Comparison of ENCODE assay signal across 22 cellular contexts in genomic region chr5:67896312-67896985, GRCh38.
DNase-seq lines count a peak whose midpoint lies in the region; ATAC-seq and TF ChIP-seq lines count a peak whose summit lies in the region.
"Had no signal": no experiment of that assay in that cellular context is flagged by ENCODE, and none has a peak within 500 bp of the region (broad histone marks: within the 10 kb centered on the region; RNA-seq: fewer than 3 reads in every experiment).

No MANE protein-coding gene starts in this region.

- H3K27me3 ChIP-seq in HL-60 (ENCODE audit: insufficient read depth, poor library complexity, severe bottlenecking) = no peaks in the 10 kb centered on the region
- no peaks in the 10 kb centered on the region for H3K27me3 ChIP-seq in RWPE2 (ENCODE audit: insufficient read depth, poor library complexity, severe bottlenecking)
- H3K27me3 ChIP-seq: SJSA1 had no signal

- H3K36me3 ChIP-seq in RWPE2 (ENCODE audit: low read depth) (no peaks in the 10 kb centered on the region), mucosa of descending colon (ENCODE audit: low read depth) (no peaks in the 10 kb centered on the region)
- H3K36me3 ChIP-seq: HAP-1, SJSA1 had no signal

- no peak for TF ChIP-seq CTCF in HL-60 (IDR thresholded peaks at IDR 0.05; ENCODE audit: insufficient read depth, low read length)
- TF ChIP-seq CTCF in RWPE2 (IDR thresholded peaks at IDR 0.05; ENCODE audit: poor library complexity, severe bottlenecking) = no peak
- TF ChIP-seq CTCF in MCF 10A (IDR thresholded peaks at IDR 0.05; ENCODE audit: unreplicated experiment) = no peak
- no peak for TF ChIP-seq CTCF in mucosa of descending colon (IDR thresholded peaks at IDR 0.05)
- TF ChIP-seq CTCF in Calu3 (IDR thresholded peaks at IDR 0.05; ENCODE audit: unreplicated experiment) = no peak

- DNase-seq in HL-60 (ENCODE audit: low read depth in 1 of 2, low spot score in 1 of 2) (peak; percentile 12 to 43), RWPE2 (ENCODE audit: low spot score) (no peak), MCF 10A (ENCODE audit: unreplicated experiment) (peak; percentile 27), mucosa of descending colon (no peak), retina (no peak), Calu3 (no peak)
- no peak for DNase-seq in stimulated activated effector memory CD8-positive, alpha-beta T cell treated with anti-CD3 and anti-CD28 coated beads, Interleukin-12 subunit alpha, Interleukin-12 subunit beta, amount 100 ng/mL, for 72 hours (ENCODE audit: low spot score in 2 of 2)
- DNase-seq: CD8-positive, alpha-beta T cell; cerebellar nuclear complex; DMS79; effector CD8-positive, alpha-beta T cell; midbrain; NCI-H146; NCI-H69; stimulated activated CD4-positive, alpha-beta T cell treated with anti-CD3 and anti-CD28 coated beads, Interleukin-2, amount 100 ng/mL, for 24 hours had no signal

- H3K27ac ChIP-seq in HL-60 (replicated peaks) (no peak overlapping the region), RWPE2 (ENCODE audit: poor library complexity, severe bottlenecking) (peak overlapping the region; percentile 89)
- H3K27ac ChIP-seq: SJSA1 had no signal

- ATAC-seq in RWPE2 (ENCODE audit: low read depth) = no peak
- peak; percentile 69 for ATAC-seq in mucosa of descending colon
- no peak for ATAC-seq in stimulated activated effector memory CD8-positive, alpha-beta T cell treated with anti-CD3 and anti-CD28 coated beads, Interleukin-12 subunit alpha, Interleukin-12 subunit beta, amount 100 ng/mL, for 72 hours
- no peak for ATAC-seq in GM18502 (IDR thresholded peaks at IDR 0.05; ENCODE audit: poor library complexity, unreplicated experiment)
- ATAC-seq: activated CD4-positive, CD25-positive, alpha-beta regulatory T cell treated with anti-CD3 and anti-CD28 coated beads, Interleukin-2, amount 50 U/mL, for 24 hours; CD8-positive, alpha-beta T cell had no signal

- H3K4me3 Mint-ChIP-seq in MCF 10A (ENCODE audit: unreplicated experiment) (no peak overlapping the region), Calu3 (ENCODE audit: low read depth, unreplicated experiment) (no peak overlapping the region)
- H3K4me3 Mint-ChIP-seq in stimulated activated effector memory CD8-positive, alpha-beta T cell treated with anti-CD3 and anti-CD28 coated beads, Interleukin-12 subunit alpha, Interleukin-12 subunit beta, amount 100 ng/mL, for 72 hours = no peak overlapping the region
- H3K4me3 Mint-ChIP-seq: activated naive CD4-positive, alpha-beta T cell treated with anti-CD3 and anti-CD28 coated beads, Interleukin-2, amount 50 U/mL, for 24 hours; CD8-positive, alpha-beta T cell; stimulated activated naive CD8-positive, alpha-beta T cell treated with anti-CD3 and anti-CD28 coated beads, Interleukin-15, Interleukin-2, amounts not matched to agents 100 ng/mL and 50 ng/mL, for 24 hours had no signal

- CTCF ChIA-PET in MCF 10A (lab: Yijun Ruan, JAX) = interaction anchor here (0.5 to 1.4 kb wide), 5 partner anchors 137 to 1066 kb away, joined by 3 to 4 read pairs (median 3); no protein-coding TSS in a partner anchor
- CTCF ChIA-PET in Calu3 (lab: Charles Lee) = no interaction called here

- H3K27me3 Mint-ChIP-seq in MCF 10A (ENCODE audit: insufficient read depth, unreplicated experiment) (no peaks in the 10 kb centered on the region), Calu3 (ENCODE audit: unreplicated experiment) (no peaks in the 10 kb centered on the region)
- H3K27me3 Mint-ChIP-seq: progenitor cell of endocrine pancreas; stimulated activated naive CD8-positive, alpha-beta T cell treated with anti-CD3 and anti-CD28 coated beads, Interleukin-15, Interleukin-2, amounts not matched to agents 100 ng/mL and 50 ng/mL, for 24 hours had no signal

- POLR2A ChIA-PET in MCF 10A (lab: Yijun Ruan, JAX) = interaction anchor here (0.6 to 3.5 kb wide), 23 partner anchors 9 to 649 kb away, joined by 3 to 106 read pairs (median 8); partner anchors contain the start of gene PIK3R1

- no TSS peak for BruUV-seq in MCF 10A (replicated peaks; lab: Mats Ljungman, UMichigan)
- no TSS peak for BruUV-seq in Calu3 (replicated peaks; lab: Mats Ljungman, UMichigan)

- intact Hi-C loops in MCF 10A (cut with micrococcal nuclease) (no loop called here), mucosa of descending colon (cut with DNase I, micrococcal nuclease) (no loop called here), Calu3 (cut with micrococcal nuclease; ENCODE audit: unreplicated experiment) (no loop called here)

- H3K27ac Mint-ChIP-seq in MCF 10A (ENCODE audit: low read depth, unreplicated experiment) (peak overlapping the region; percentile 82), Calu3 (ENCODE audit: unreplicated experiment) (no peak overlapping the region)
- no peak overlapping the region for H3K27ac Mint-ChIP-seq in stimulated activated effector memory CD8-positive, alpha-beta T cell treated with anti-CD3 and anti-CD28 coated beads, Interleukin-12 subunit alpha, Interleukin-12 subunit beta, amount 100 ng/mL, for 72 hours
- H3K27ac Mint-ChIP-seq: activated naive CD4-positive, alpha-beta T cell treated with anti-CD3 and anti-CD28 coated beads, Interleukin-2, amount 50 U/mL, for 24 hours; CD8-positive, alpha-beta T cell; progenitor cell of endocrine pancreas; stimulated activated naive CD8-positive, alpha-beta T cell treated with anti-CD3 and anti-CD28 coated beads, Interleukin-15, Interleukin-2, amounts not matched to agents 100 ng/mL and 50 ng/mL, for 24 hours had no signal

- H3K4me3 ChIP-seq in HL-60 (replicated peaks; ENCODE audit: insufficient read depth, low read length) (no peak overlapping the region), RWPE2 (ENCODE audit: severe bottlenecking) (no peak overlapping the region), mucosa of descending colon (no peak overlapping the region)
- H3K4me3 ChIP-seq: HAP-1, SJSA1 had no signal

- H3K36me3 Mint-ChIP-seq in MCF 10A (ENCODE audit: insufficient read depth, unreplicated experiment) (no peaks in the 10 kb centered on the region), Calu3 (ENCODE audit: insufficient read depth, unreplicated experiment) (no peaks in the 10 kb centered on the region)
- no peaks in the 10 kb centered on the region for H3K36me3 Mint-ChIP-seq in stimulated activated effector memory CD8-positive, alpha-beta T cell treated with anti-CD3 and anti-CD28 coated beads, Interleukin-12 subunit alpha, Interleukin-12 subunit beta, amount 100 ng/mL, for 72 hours
- H3K36me3 Mint-ChIP-seq: CD8-positive, alpha-beta T cell had no signal

- no peaks in the 10 kb centered on the region for H3K9me3 Mint-ChIP-seq in MCF 10A (ENCODE audit: unreplicated experiment)
- no peaks in the 10 kb centered on the region for H3K9me3 Mint-ChIP-seq in stimulated activated effector memory CD8-positive, alpha-beta T cell treated with anti-CD3 and anti-CD28 coated beads, Interleukin-12 subunit alpha, Interleukin-12 subunit beta, amount 100 ng/mL, for 72 hours
- peaks cover 7% of the 10 kb centered on the region for H3K9me3 Mint-ChIP-seq in Calu3 (ENCODE audit: low read depth, unreplicated experiment)
- H3K9me3 Mint-ChIP-seq: activated naive CD4-positive, alpha-beta T cell treated with anti-CD3 and anti-CD28 coated beads, Interleukin-2, amount 50 U/mL, for 24 hours; CD8-positive, alpha-beta T cell had no signal

- H3K4me1 Mint-ChIP-seq in MCF 10A (ENCODE audit: insufficient read depth, unreplicated experiment) = peaks cover 39% of the 10 kb centered on the region
- H3K4me1 Mint-ChIP-seq in stimulated activated effector memory CD8-positive, alpha-beta T cell treated with anti-CD3 and anti-CD28 coated beads, Interleukin-12 subunit alpha, Interleukin-12 subunit beta, amount 100 ng/mL, for 72 hours = no peaks in the 10 kb centered on the region
- no peaks in the 10 kb centered on the region for H3K4me1 Mint-ChIP-seq in Calu3 (ENCODE audit: low read depth, unreplicated experiment)
- H3K4me1 Mint-ChIP-seq: activated naive CD4-positive, alpha-beta T cell treated with anti-CD3 and anti-CD28 coated beads, Interleukin-2, amount 50 U/mL, for 24 hours had no signal

- H3K9me3 ChIP-seq in RWPE2 (ENCODE audit: severe bottlenecking) = no peaks in the 10 kb centered on the region
- H3K9me3 ChIP-seq in mucosa of descending colon = no peaks in the 10 kb centered on the region
- H3K9me3 ChIP-seq: HAP-1, SJSA1 had no signal

- H3K4me1 ChIP-seq in RWPE2 (ENCODE audit: insufficient read depth, poor library complexity, severe bottlenecking) = peaks cover 20% of the 10 kb centered on the region
- H3K4me1 ChIP-seq in mucosa of descending colon (ENCODE audit: low read depth) = no peaks in the 10 kb centered on the region
- H3K4me1 ChIP-seq: HAP-1, SJSA1 had no signal

Comparison
In these comparisons a context has a peak if more than half of its experiments do, and no peak if none do; other contexts are left out.
1. DNase-seq: peak in HL-60 (2 of 2) and MCF 10A (single experiment); none in RWPE2 (single experiment), mucosa of descending colon (0 of 3), stimulated activated effector memory CD8-positive, alpha-beta T cell treated with anti-CD3 and anti-CD28 coated beads, Interleukin-12 subunit alpha, Interleukin-12 subunit beta, amount 100 ng/mL, for 72 hours (0 of 2), retina (single experiment) and Calu3 (single experiment).